ENCODE assay signal across 17 cellular contexts in genomic region chr5:41770799-41771198, GRCh38.
A peak's percentile ranks its signal among the peaks of the same experiment; 100 is the strongest.
DNase-seq lines count a peak whose midpoint lies in the region; ATAC-seq, FAIRE-seq and TF ChIP-seq lines count a peak whose summit lies in the region.
"Had no signal": no experiment of that assay in that cellular context is flagged by ENCODE, and none has a peak within 500 bp of the region (broad histone marks: within the 10 kb centered on the region; RNA-seq: fewer than 3 reads in every experiment).

No MANE protein-coding gene starts in this region.

- peaks cover 13 to 56% (median 27%) of the 10 kb centered on the region in 5 donors for H3K36me3 Mint-ChIP-seq in naive thymus-derived CD4-positive, alpha-beta T cell

- H3K9me3 Mint-ChIP-seq in naive thymus-derived CD4-positive, alpha-beta T cell, result peaks cover 0 to 2% (median 0%) of the 10 kb centered on the region in 11 donors
- H3K9me3 Mint-ChIP-seq: activated B cell treated with CpG ODN at 0.5 μM for 24 hours had no signal

- no peak overlapping the region for H3K27ac ChIP-seq in naive thymus-derived CD4-positive, alpha-beta T cell (ENCODE audit: low read depth, low read length)
- H3K27ac ChIP-seq in esophagus muscularis mucosa (replicated peaks in 1 of 4), result no peak overlapping the region
- H3K27ac ChIP-seq: cardiac muscle cell, esophagus squamous epithelium, tibial artery had no signal

- H3K27me3 ChIP-seq in naive thymus-derived CD4-positive, alpha-beta T cell (ENCODE audit: control insufficient read depth in 2 of 2, insufficient read depth in 2 of 2, low read length in 2 of 2), result no peaks in the 10 kb centered on the region
- H3K27me3 ChIP-seq in esophagus muscularis mucosa, result no peaks in the 10 kb centered on the region
- H3K27me3 ChIP-seq: cardiac muscle cell, esophagus squamous epithelium, tibial artery had no signal

- POLR2A ChIA-PET in naive thymus-derived CD4-positive, alpha-beta T cell (lab: Charles Lee), result no interaction called here

- no peaks in the 10 kb centered on the region for H3K4me1 ChIP-seq in naive thymus-derived CD4-positive, alpha-beta T cell (ENCODE audit: control insufficient read depth in 2 of 2, insufficient read depth in 2 of 2, low read length in 2 of 2)
- H3K4me1 ChIP-seq in esophagus muscularis mucosa, result no peaks in the 10 kb centered on the region
- H3K4me1 ChIP-seq: esophagus squamous epithelium had no signal

- no peak overlapping the region for H3K27ac Mint-ChIP-seq in naive thymus-derived CD4-positive, alpha-beta T cell
- H3K27ac Mint-ChIP-seq: activated B cell treated with CpG ODN at 0.5 μM for 24 hours had no signal

- no peaks in the 10 kb centered on the region for H3K27me3 Mint-ChIP-seq in naive thymus-derived CD4-positive, alpha-beta T cell
- H3K27me3 Mint-ChIP-seq: activated B cell treated with CpG ODN at 0.5 μM for 24 hours had no signal

- DNase-seq in RCC 7860 (ENCODE audit: low spot score), result no peak
- DNase-seq in SIG-M5 treated with dmso at 0.1 percent for 504 hours (lab: John Stamatoyannopoulos, UW; ENCODE audit: unreplicated experiment), result no peak
- no peak for DNase-seq in naive thymus-derived CD4-positive, alpha-beta T cell
- DNase-seq in NCI-H2081 treated with DMSO at 0.1 percent for 48 hours (lab: John Stamatoyannopoulos, UW), result no peak
- DNase-seq in esophagus muscularis mucosa (ENCODE audit: extremely low spot score), result no peak
- DNase-seq: activated B cell treated with CpG ODN at 0.5 μM for 24 hours, C1 segment of cervical spinal cord, esophagus squamous epithelium, GF-D8, NCI-H524, SHP77, tibial artery had no signal

- TF ChIP-seq EP300 in esophagus muscularis mucosa (IDR thresholded peaks at IDR 0.05), result no peak

- no peaks in the 10 kb centered on the region for H3K36me3 ChIP-seq in naive thymus-derived CD4-positive, alpha-beta T cell (ENCODE audit: control insufficient read depth in 2 of 3, insufficient read depth in 3 of 3, low read length in 3 of 3)
- peaks cover 0 to 7% (median 0%) of the 10 kb centered on the region in 4 donors for H3K36me3 ChIP-seq in esophagus muscularis mucosa
- H3K36me3 ChIP-seq: cardiac muscle cell, tibial artery had no signal

- H3K4me3 ChIP-seq in naive thymus-derived CD4-positive, alpha-beta T cell (ENCODE audit: low read length), result no peak overlapping the region
- no peak overlapping the region for H3K4me3 ChIP-seq in esophagus muscularis mucosa
- H3K4me3 ChIP-seq: cardiac muscle cell, esophagus squamous epithelium, tibial artery had no signal

- intact Hi-C loops in naive thymus-derived CD4-positive, alpha-beta T cell (cut with micrococcal nuclease), result no loop called here
- intact Hi-C loops in esophagus muscularis mucosa (cut with DNase I), result no loop called here

- TF ChIP-seq POLR2A in esophagus muscularis mucosa (IDR thresholded peaks at IDR 0.05; ENCODE audit: low read depth), result no peak

- H3K4me3 Mint-ChIP-seq in naive thymus-derived CD4-positive, alpha-beta T cell, result no peak overlapping the region
- H3K4me3 Mint-ChIP-seq: activated B cell treated with CpG ODN at 0.5 μM for 24 hours had no signal

- H3K9me3 ChIP-seq in naive thymus-derived CD4-positive, alpha-beta T cell (ENCODE audit: control insufficient read depth in 2 of 3, low read length in 3 of 3), result no peaks in the 10 kb centered on the region
- H3K9me3 ChIP-seq in esophagus muscularis mucosa, result no peaks in the 10 kb centered on the region
- H3K9me3 ChIP-seq: esophagus squamous epithelium, tibial artery had no signal

- peak; percentile 93 for ATAC-seq in GM18868 (IDR thresholded peaks at IDR 0.05; ENCODE audit: unreplicated experiment)
- ATAC-seq in GM21528 (IDR thresholded peaks at IDR 0.05; ENCODE audit: low FRiP score, unreplicated experiment), result peak; percentile 94
- ATAC-seq in HG03060 (IDR thresholded peaks at IDR 0.05; ENCODE audit: low read depth, unreplicated experiment), result peak; percentile 86
- ATAC-seq in naive thymus-derived CD4-positive, alpha-beta T cell, result no peak
- ATAC-seq: sciatic nerve had no signal

- peak; percentile 57 for FAIRE-seq in RCC 7860 (lab: Jason Lieb, UNC)

- peaks cover 4 to 19% (median 14%) of the 10 kb centered on the region in 7 donors for H3K4me1 Mint-ChIP-seq in naive thymus-derived CD4-positive, alpha-beta T cell
- H3K4me1 Mint-ChIP-seq: activated B cell treated with CpG ODN at 0.5 μM for 24 hours had no signal

- no peak for TF ChIP-seq CTCF in esophagus muscularis mucosa (IDR thresholded peaks at IDR 0.05)

- CTCF ChIA-PET in naive thymus-derived CD4-positive, alpha-beta T cell (lab: Charles Lee), result interaction anchor here (1.0 kb wide), 1 partner anchor 10 kb away, joined by 4 read pairs; no protein-coding TSS in a partner anchor
